15 cellular contexts compared by ENCODE assay signal in genomic region chr20:1121439-1121838, GRCh38. TPM values are rescaled to one million over a fixed set of nuclear protein-coding genes. Genes with fewer than 3 reads are reported as not detected.
DNase-seq lines count a peak whose midpoint lies in the region; ATAC-seq, FAIRE-seq and TF ChIP-seq lines count a peak whose summit lies in the region.
"Had no signal": no experiment of that assay in that cellular context is flagged by ENCODE, and none has a peak within 500 bp of the region (broad histone marks: within the 10 kb centered on the region; RNA-seq: fewer than 3 reads in every experiment).

No MANE protein-coding gene starts in this region.

- H3K36me3 Mint-ChIP-seq in astrocyte (ENCODE audit: low read depth, unreplicated experiment), result peaks cover 4% of the 10 kb centered on the region
- H3K36me3 Mint-ChIP-seq in nephron progenitor cell (ENCODE audit: low read depth), result peaks cover 20% of the 10 kb centered on the region

- no peaks in the 10 kb centered on the region for H3K9me3 ChIP-seq in astrocyte (ENCODE audit: insufficient read depth, low read depth, low read length)
- H3K9me3 ChIP-seq: thoracic aorta had no signal

- peaks cover 12% of the 10 kb centered on the region for H3K4me1 ChIP-seq in astrocyte (ENCODE audit: insufficient read depth, low read length)

- TF ChIP-seq CTCF in astrocyte (IDR thresholded peaks at IDR 0.05; ENCODE audit: insufficient read depth, low read depth, low read length) (no peak), nephron progenitor cell (IDR thresholded peaks at IDR 0.05) (no peak)

- no peak for FAIRE-seq in astrocyte (lab: Jason Lieb, UNC)
- FAIRE-seq: G401.6 had no signal

- no peaks in the 10 kb centered on the region for H3K9me3 Mint-ChIP-seq in astrocyte (ENCODE audit: unreplicated experiment)
- H3K9me3 Mint-ChIP-seq in nephron progenitor cell, result no peaks in the 10 kb centered on the region

- H3K4me3 ChIP-seq in astrocyte (ENCODE audit: insufficient read depth, low read depth, low read length), result no peak overlapping the region
- H3K4me3 ChIP-seq: thoracic aorta had no signal

- no peak for ATAC-seq in GM19397 (IDR thresholded peaks at IDR 0.05; ENCODE audit: unreplicated experiment)
- ATAC-seq in HG02678 (IDR thresholded peaks at IDR 0.05; ENCODE audit: unreplicated experiment), result no peak

- H3K36me3 ChIP-seq in astrocyte (ENCODE audit: insufficient read depth, low read length), result no peaks in the 10 kb centered on the region

- H3K4me3 Mint-ChIP-seq in astrocyte (ENCODE audit: unreplicated experiment) (peak overlapping the region; percentile 40), nephron progenitor cell (peak overlapping the region; percentile 64)

- H4K20me1 ChIP-seq in astrocyte (ENCODE audit: insufficient read depth, low read length), result peaks cover 58% of the 10 kb centered on the region

- H3K27ac ChIP-seq in astrocyte (ENCODE audit: low read depth, low read length), result no peak overlapping the region
- H3K27ac ChIP-seq: thoracic aorta had no signal

- H3K4me1 Mint-ChIP-seq in astrocyte (ENCODE audit: low read depth, unreplicated experiment) (peaks cover 25% of the 10 kb centered on the region), nephron progenitor cell (peaks cover 56% of the 10 kb centered on the region)

- DNase-seq in NCI-H2107 treated with DMSO at 0.1 percent for 48 hours (lab: John Stamatoyannopoulos, UW; ENCODE audit: unreplicated experiment) (peak; percentile 6), NCI-H2107 (lab: John Stamatoyannopoulos, UW) (no peak), NCI-H2196 (lab: John Stamatoyannopoulos, UW; ENCODE audit: unreplicated experiment) (peak; percentile 19), astrocyte (ENCODE audit: low read depth) (no peak), nephron progenitor cell (no peak), UCSD-AML1 (lab: John Stamatoyannopoulos, UW; ENCODE audit: unreplicated experiment) (no peak)
- DNase-seq: 8988T; dermis blood vessel endothelial cell; hippocampal formation; NCI-H187; stimulated activated CD4-positive, alpha-beta T cell treated with anti-CD3 and anti-CD28 coated beads, Interleukin-1b, Interleukin-23, amount 100 ng/mL, for 48 hours had no signal

- no peaks in the 10 kb centered on the region for H3K27me3 ChIP-seq in astrocyte (ENCODE audit: insufficient read depth, low read length)

- no peaks in the 10 kb centered on the region for H3K27me3 Mint-ChIP-seq in astrocyte (ENCODE audit: low read depth, unreplicated experiment)
- peaks cover 8% of the 10 kb centered on the region for H3K27me3 Mint-ChIP-seq in nephron progenitor cell (ENCODE audit: low read depth, poor library complexity)

- H2AFZ ChIP-seq in astrocyte (ENCODE audit: low read depth, low read length), result no peak overlapping the region

- H3K27ac Mint-ChIP-seq in astrocyte (ENCODE audit: unreplicated experiment), result no peak overlapping the region
- peak overlapping the region; percentile 73 for H3K27ac Mint-ChIP-seq in nephron progenitor cell

- H3K4me2 ChIP-seq in astrocyte (ENCODE audit: low read length), result no peak overlapping the region

- H3K9ac ChIP-seq in astrocyte (ENCODE audit: low read length), result no peak overlapping the region

- peaks cover 75% of the 10 kb centered on the region for H3K79me2 ChIP-seq in astrocyte (ENCODE audit: insufficient read depth, low read length)

RNA-seq across cellular contexts. Expression of gene PSMF1, which starts 3.0 kb away (rescaled TPM):
- total RNA-seq in astrocyte, result 133 and 139 TPM in 2 replicates

Comparison
In these comparisons a context has a peak if more than half of its experiments do, and no peak if none do; other contexts are left out.
1. DNase-seq: peak in NCI-H2107 treated with DMSO at 0.1 percent for 48 hours (single experiment) and NCI-H2196 (single experiment); none in NCI-H2107 (single experiment), astrocyte (single experiment), nephron progenitor cell (single experiment) and UCSD-AML1 (single experiment).